ENCODE assay signal across 28 cellular contexts in genomic region chr7:115042596-115042995, GRCh38.
"Had no signal": no experiment of that assay in that cellular context is flagged by ENCODE, and none has a peak within 500 bp of the region (broad histone marks: within the 10 kb centered on the region; RNA-seq: fewer than 3 reads in every experiment).

No MANE protein-coding gene starts in this region.

- H3K9me3 Mint-ChIP-seq: dendritic cell treated with granulocyte-macrophage colony-stimulating factor and Interleukin-4, amounts not matched to agents 40 ng/mL and 50 ng/mL, for 4 days; effector memory CD8-positive, alpha-beta T cell; endodermal cell had no signal

- H3K4me3 ChIP-seq: colonic mucosa, coronary artery, dorsolateral prefrontal cortex, esophagus muscularis mucosa, esophagus squamous epithelium, gastrocnemius medialis, gastroesophageal sphincter, heart left ventricle, heart right ventricle had no signal

- H3K27me3 Mint-ChIP-seq: dendritic cell treated with granulocyte-macrophage colony-stimulating factor and Interleukin-4, amounts not matched to agents 40 ng/mL and 50 ng/mL, for 4 days had no signal

- H3K27ac Mint-ChIP-seq: dendritic cell treated with granulocyte-macrophage colony-stimulating factor and Interleukin-4, amounts not matched to agents 40 ng/mL and 50 ng/mL, for 4 days; effector memory CD8-positive, alpha-beta T cell; endodermal cell had no signal

- H3K4me3 Mint-ChIP-seq: dendritic cell treated with granulocyte-macrophage colony-stimulating factor and Interleukin-4, amounts not matched to agents 40 ng/mL and 50 ng/mL, for 4 days; effector memory CD8-positive, alpha-beta T cell; endodermal cell had no signal

- H3K27me3 ChIP-seq: colonic mucosa, esophagus muscularis mucosa, esophagus squamous epithelium, foreskin keratinocyte, gastrocnemius medialis, gastroesophageal sphincter, heart left ventricle, heart right ventricle had no signal

- H3K36me3 ChIP-seq: colonic mucosa, esophagus muscularis mucosa, esophagus squamous epithelium, gastrocnemius medialis, gastroesophageal sphincter, heart left ventricle, heart right ventricle had no signal

- H3K9me3 ChIP-seq: colonic mucosa, esophagus muscularis mucosa, esophagus squamous epithelium, gastrocnemius medialis, gastroesophageal sphincter, heart left ventricle, heart right ventricle had no signal

- H3K4me1 Mint-ChIP-seq: endodermal cell had no signal

- H3K4me1 ChIP-seq: colonic mucosa, esophagus muscularis mucosa, esophagus squamous epithelium, foreskin keratinocyte, gastrocnemius medialis, gastroesophageal sphincter, heart left ventricle, heart right ventricle had no signal

- ATAC-seq: effector memory CD8-positive, alpha-beta T cell; esophagus mucosa; foreskin keratinocyte; gastrocnemius medialis; gastroesophageal sphincter; heart left ventricle; heart right ventricle had no signal

- DNase-seq: colonic mucosa; cortex of kidney; dermis blood vessel endothelial cell; dorsolateral prefrontal cortex; effector CD4-positive, alpha-beta T cell; effector CD8-positive, alpha-beta T cell; effector memory CD4-positive, alpha-beta T cell; effector memory CD8-positive, alpha-beta T cell; endodermal cell; erythroblast; esophagus squamous epithelium; foreskin fibroblast; foreskin keratinocyte; foreskin melanocyte; gastrocnemius medialis; glutamatergic neuron; head of caudate nucleus; heart left ventricle; heart right ventricle had no signal

- H3K27ac ChIP-seq: colonic mucosa, coronary artery, dorsolateral prefrontal cortex, epithelial cell of prostate, esophagus muscularis mucosa, esophagus squamous epithelium, foreskin keratinocyte, gastrocnemius medialis, gastroesophageal sphincter, heart left ventricle, heart right ventricle had no signal

- FAIRE-seq: endometrium, endothelial cell of umbilical vein, frontal cortex had no signal
